Comparison of ENCODE assay signal across 2 cellular contexts in genomic region chr6:116766506-116767176, GRCh38.
TF ChIP-seq lines count a peak whose summit lies in the region.

No MANE protein-coding gene starts in this region.

TF ChIP-seq in IMR-90, 13 proteins besides CTCF, POLR2A, EP300 and RAD21:
- TF ChIP-seq, protein P1, sequence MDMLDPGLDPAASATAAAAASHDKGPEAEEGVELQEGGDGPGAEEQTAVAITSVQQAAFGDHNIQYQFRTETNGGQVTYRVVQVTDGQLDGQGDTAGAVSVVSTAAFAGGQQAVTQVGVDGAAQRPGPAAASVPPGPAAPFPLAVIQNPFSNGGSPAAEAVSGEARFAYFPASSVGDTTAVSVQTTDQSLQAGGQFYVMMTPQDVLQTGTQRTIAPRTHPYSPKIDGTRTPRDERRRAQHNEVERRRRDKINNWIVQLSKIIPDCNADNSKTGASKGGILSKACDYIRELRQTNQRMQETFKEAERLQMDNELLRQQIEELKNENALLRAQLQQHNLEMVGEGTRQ (IDR thresholded peaks at IDR 0.05; ENCODE audit: low read depth, low read length) = no peak
- peak; percentile 67 for TF ChIP-seq CEBPB (IDR thresholded peaks at IDR 0.05; ENCODE audit: low read depth, low read length)

TF ChIP-seq in K562, 482 proteins besides CTCF, POLR2A, EP300 and RAD21 (continues in another document):
- TF ChIP-seq FOXK2 (conservative IDR thresholded peaks at IDR 0.05 in 1 of 2, IDR thresholded peaks at IDR 0.05 in 1 of 2; ENCODE audit: low read depth in 2 of 2) (no peak), SMARCA4 (IDR thresholded peaks at IDR 0.05) (peak; percentile 35; the same call in 1 of the 2 replicates), PKNOX1 (IDR thresholded peaks at IDR 0.05) (peak; percentile 38), U2AF1 (optimal IDR thresholded peaks at IDR 0.05; ENCODE audit: low read depth, low read length) (no peak), ZNF584 (CRISPR knock-in tag; IDR thresholded peaks at IDR 0.05; ENCODE audit: low read depth) (no peak), KDM1A (IDR thresholded peaks at IDR 0.05) (peak; percentile 65 to 74), PHF8 (IDR thresholded peaks at IDR 0.05; ENCODE audit: borderline replicate concordance, low read length) (no peak), CREB1 (IDR thresholded peaks at IDR 0.05) (no peak), CREB1 (CRISPR knock-in tag; IDR thresholded peaks at IDR 0.05) (no peak), MEF2D (tag; conservative IDR thresholded peaks at IDR 0.05; ENCODE audit: low read depth) (no peak), ZNF263 (CRISPR knock-in tag; IDR thresholded peaks at IDR 0.05; ENCODE audit: borderline replicate concordance) (no peak), ILK (tag; IDR thresholded peaks at IDR 0.05; ENCODE audit: borderline replicate concordance, low read depth) (no peak), RFX1 (IDR thresholded peaks at IDR 0.05) (no peak), POLR2AphosphoS5 (IDR thresholded peaks at IDR 0.05; ENCODE audit: control insufficient read depth, insufficient read depth, low read depth, low read length) (peak; percentile 66; the same call in 1 of the 2 replicates), TAL1 (IDR thresholded peaks at IDR 0.05) (peak; percentile 66; the same call in 1 of the 2 replicates), FOXA3 (CRISPR knock-in tag; conservative IDR thresholded peaks at IDR 0.05 in 1 of 2, IDR thresholded peaks at IDR 0.05 in 1 of 2) (no peak), STAT5A (IDR thresholded peaks at IDR 0.05; ENCODE audit: borderline replicate concordance, low read length) (peak; percentile 35; the same call in 1 of the 2 replicates), NFIC (IDR thresholded peaks at IDR 0.05) (peak; percentile 48), ZNF707 (CRISPR knock-in tag; conservative IDR thresholded peaks at IDR 0.05) (no peak), FOXM1 (IDR thresholded peaks at IDR 0.05; ENCODE audit: low read depth) (peak; percentile 39; the same call in 1 of the 2 replicates), FOXM1 (CRISPR knock-in tag; IDR thresholded peaks at IDR 0.05; ENCODE audit: low read depth) (no peak), CEBPB (tag; IDR thresholded peaks at IDR 0.05) (peak; percentile 85), PYGO2 (tag; IDR thresholded peaks at IDR 0.05) (no peak), PCBP2 (IDR thresholded peaks at IDR 0.05; ENCODE audit: low read depth, low read length, poor library complexity, severe bottlenecking) (no peak), ZNF586 (CRISPR knock-in tag; conservative IDR thresholded peaks at IDR 0.05) (no peak), STAG1 (CRISPR knock-in tag; IDR thresholded peaks at IDR 0.05; ENCODE audit: borderline replicate concordance) (no peak), HMBOX1 (IDR thresholded peaks at IDR 0.05) (peak; percentile 45; the same call in 1 of the 2 replicates), ZNF561 (CRISPR knock-in tag; conservative IDR thresholded peaks at IDR 0.05) (no peak), CBFA2T3 (IDR thresholded peaks at IDR 0.05) (peak; percentile 90), ZNF253 (CRISPR knock-in tag; conservative IDR thresholded peaks at IDR 0.05) (no peak), SNIP1 (IDR thresholded peaks at IDR 0.05; ENCODE audit: low read depth) (no peak), TCF7L2 (IDR thresholded peaks at IDR 0.05; ENCODE audit: low read depth, low read length) (no peak), PTRF (tag; IDR thresholded peaks at IDR 0.05) (no peak), NFIX (CRISPR knock-in tag; IDR thresholded peaks at IDR 0.05; ENCODE audit: low read depth) (no peak), MEIS2 (IDR thresholded peaks at IDR 0.05; ENCODE audit: partially characterized antibody) (peak; percentile 33), BRCA1 (IDR thresholded peaks at IDR 0.05) (no peak), BRCA1 (CRISPR knock-in tag; IDR thresholded peaks at IDR 0.05) (no peak)
- TF ChIP-seq, protein P2, sequence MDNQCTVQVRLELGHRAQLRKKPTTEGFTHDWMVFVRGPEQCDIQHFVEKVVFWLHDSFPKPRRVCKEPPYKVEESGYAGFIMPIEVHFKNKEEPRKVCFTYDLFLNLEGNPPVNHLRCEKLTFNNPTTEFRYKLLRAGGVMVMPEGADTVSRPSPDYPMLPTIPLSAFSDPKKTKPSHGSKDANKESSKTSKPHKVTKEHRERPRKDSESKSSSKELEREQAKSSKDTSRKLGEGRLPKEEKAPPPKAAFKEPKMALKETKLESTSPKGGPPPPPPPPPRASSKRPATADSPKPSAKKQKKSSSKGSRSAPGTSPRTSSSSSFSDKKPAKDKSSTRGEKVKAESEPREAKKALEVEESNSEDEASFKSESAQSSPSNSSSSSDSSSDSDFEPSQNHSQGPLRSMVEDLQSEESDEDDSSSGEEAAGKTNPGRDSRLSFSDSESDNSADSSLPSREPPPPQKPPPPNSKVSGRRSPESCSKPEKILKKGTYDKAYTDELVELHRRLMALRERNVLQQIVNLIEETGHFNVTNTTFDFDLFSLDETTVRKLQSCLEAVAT (IDR thresholded peaks at IDR 0.05) = peak in 1 of 2 experiments; percentile 93; a peak in 2 of 4 replicates
- TF ChIP-seq, protein P3, sequence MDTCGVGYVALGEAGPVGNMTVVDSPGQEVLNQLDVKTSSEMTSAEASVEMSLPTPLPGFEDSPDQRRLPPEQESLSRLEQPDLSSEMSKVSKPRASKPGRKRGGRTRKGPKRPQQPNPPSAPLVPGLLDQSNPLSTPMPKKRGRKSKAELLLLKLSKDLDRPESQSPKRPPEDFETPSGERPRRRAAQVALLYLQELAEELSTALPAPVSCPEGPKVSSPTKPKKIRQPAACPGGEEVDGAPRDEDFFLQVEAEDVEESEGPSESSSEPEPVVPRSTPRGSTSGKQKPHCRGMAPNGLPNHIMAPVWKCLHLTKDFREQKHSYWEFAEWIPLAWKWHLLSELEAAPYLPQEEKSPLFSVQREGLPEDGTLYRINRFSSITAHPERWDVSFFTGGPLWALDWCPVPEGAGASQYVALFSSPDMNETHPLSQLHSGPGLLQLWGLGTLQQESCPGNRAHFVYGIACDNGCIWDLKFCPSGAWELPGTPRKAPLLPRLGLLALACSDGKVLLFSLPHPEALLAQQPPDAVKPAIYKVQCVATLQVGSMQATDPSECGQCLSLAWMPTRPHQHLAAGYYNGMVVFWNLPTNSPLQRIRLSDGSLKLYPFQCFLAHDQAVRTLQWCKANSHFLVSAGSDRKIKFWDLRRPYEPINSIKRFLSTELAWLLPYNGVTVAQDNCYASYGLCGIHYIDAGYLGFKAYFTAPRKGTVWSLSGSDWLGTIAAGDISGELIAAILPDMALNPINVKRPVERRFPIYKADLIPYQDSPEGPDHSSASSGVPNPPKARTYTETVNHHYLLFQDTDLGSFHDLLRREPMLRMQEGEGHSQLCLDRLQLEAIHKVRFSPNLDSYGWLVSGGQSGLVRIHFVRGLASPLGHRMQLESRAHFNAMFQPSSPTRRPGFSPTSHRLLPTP (IDR thresholded peaks at IDR 0.05; ENCODE audit: borderline replicate concordance, extremely low read depth, insufficient read length) = no peak
- TF ChIP-seq, protein P4, sequence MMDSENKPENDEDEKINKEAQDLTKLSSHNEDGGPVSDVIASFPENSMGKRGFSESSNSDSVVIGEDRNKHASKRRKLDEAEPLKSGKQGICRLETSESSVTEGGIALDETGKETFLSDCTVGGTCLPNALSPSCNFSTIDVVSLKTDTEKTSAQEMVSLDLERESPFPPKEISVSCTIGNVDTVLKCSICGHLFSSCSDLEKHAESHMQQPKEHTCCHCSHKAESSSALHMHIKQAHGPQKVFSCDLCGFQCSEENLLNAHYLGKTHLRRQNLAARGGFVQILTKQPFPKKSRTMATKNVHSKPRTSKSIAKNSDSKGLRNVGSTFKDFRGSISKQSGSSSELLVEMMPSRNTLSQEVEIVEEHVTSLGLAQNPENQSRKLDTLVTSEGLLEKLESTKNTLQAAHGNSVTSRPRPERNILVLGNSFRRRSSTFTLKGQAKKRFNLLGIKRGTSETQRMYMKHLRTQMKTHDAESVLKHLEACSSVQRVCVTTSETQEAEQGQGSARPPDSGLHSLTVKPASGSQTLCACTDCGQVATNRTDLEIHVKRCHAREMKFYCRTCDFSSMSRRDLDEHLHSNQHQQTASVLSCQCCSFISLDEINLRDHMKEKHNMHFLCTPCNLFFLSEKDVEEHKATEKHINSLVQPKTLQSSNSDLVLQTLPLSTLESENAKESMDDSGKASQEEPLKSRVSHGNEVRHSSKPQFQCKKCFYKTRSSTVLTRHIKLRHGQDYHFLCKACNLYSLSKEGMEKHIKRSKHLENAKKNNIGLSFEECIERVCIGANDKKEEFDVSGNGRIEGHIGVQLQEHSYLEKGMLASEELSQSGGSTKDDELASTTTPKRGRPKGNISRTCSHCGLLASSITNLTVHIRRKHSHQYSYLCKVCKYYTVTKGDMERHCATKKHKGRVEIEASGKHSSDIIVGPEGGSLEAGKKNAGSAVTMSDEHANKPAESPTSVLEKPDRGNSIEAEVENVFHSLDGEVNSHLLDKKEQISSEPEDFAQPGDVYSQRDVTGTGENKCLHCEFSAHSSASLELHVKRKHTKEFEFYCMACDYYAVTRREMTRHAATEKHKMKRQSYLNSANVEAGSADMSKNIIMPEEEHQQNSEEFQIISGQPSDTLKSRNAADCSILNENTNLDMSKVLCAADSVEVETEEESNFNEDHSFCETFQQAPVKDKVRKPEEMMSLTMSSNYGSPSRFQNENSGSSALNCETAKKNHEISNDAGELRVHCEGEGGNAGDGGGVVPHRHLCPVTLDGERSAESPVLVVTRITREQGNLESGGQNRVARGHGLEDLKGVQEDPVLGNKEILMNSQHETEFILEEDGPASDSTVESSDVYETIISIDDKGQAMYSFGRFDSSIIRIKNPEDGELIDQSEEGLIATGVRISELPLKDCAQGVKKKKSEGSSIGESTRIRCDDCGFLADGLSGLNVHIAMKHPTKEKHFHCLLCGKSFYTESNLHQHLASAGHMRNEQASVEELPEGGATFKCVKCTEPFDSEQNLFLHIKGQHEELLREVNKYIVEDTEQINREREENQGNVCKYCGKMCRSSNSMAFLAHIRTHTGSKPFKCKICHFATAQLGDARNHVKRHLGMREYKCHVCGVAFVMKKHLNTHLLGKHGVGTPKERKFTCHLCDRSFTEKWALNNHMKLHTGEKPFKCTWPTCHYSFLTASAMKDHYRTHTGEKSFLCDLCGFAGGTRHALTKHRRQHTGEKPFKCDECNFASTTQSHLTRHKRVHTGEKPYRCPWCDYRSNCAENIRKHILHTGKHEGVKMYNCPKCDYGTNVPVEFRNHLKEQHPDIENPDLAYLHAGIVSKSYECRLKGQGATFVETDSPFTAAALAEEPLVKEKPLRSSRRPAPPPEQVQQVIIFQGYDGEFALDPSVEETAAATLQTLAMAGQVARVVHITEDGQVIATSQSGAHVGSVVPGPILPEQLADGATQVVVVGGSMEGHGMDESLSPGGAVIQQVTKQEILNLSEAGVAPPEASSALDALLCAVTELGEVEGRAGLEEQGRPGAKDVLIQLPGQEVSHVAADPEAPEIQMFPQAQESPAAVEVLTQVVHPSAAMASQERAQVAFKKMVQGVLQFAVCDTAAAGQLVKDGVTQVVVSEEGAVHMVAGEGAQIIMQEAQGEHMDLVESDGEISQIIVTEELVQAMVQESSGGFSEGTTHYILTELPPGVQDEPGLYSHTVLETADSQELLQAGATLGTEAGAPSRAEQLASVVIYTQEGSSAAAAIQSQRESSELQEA (IDR thresholded peaks at IDR 0.05; ENCODE audit: low read depth) = no peak
- TF ChIP-seq, protein P5, sequence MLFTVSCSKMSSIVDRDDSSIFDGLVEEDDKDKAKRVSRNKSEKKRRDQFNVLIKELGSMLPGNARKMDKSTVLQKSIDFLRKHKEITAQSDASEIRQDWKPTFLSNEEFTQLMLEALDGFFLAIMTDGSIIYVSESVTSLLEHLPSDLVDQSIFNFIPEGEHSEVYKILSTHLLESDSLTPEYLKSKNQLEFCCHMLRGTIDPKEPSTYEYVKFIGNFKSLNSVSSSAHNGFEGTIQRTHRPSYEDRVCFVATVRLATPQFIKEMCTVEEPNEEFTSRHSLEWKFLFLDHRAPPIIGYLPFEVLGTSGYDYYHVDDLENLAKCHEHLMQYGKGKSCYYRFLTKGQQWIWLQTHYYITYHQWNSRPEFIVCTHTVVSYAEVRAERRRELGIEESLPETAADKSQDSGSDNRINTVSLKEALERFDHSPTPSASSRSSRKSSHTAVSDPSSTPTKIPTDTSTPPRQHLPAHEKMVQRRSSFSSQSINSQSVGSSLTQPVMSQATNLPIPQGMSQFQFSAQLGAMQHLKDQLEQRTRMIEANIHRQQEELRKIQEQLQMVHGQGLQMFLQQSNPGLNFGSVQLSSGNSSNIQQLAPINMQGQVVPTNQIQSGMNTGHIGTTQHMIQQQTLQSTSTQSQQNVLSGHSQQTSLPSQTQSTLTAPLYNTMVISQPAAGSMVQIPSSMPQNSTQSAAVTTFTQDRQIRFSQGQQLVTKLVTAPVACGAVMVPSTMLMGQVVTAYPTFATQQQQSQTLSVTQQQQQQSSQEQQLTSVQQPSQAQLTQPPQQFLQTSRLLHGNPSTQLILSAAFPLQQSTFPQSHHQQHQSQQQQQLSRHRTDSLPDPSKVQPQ (CRISPR knock-in tag; IDR thresholded peaks at IDR 0.05; ENCODE audit: borderline replicate concordance) = no peak
- TF ChIP-seq, protein P6, sequence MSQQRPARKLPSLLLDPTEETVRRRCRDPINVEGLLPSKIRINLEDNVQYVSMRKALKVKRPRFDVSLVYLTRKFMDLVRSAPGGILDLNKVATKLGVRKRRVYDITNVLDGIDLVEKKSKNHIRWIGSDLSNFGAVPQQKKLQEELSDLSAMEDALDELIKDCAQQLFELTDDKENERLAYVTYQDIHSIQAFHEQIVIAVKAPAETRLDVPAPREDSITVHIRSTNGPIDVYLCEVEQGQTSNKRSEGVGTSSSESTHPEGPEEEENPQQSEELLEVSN (IDR thresholded peaks at IDR 0.05; ENCODE audit: borderline replicate concordance in 1 of 2, extremely low read depth in 1 of 2, insufficient read depth in 1 of 2, insufficient read length in 1 of 2, low read depth in 1 of 2, low read length in 1 of 2, poor library complexity in 1 of 2, severe bottlenecking in 1 of 2) = peak in 1 of 2 experiments; percentile 53
- TF ChIP-seq, protein P7, sequence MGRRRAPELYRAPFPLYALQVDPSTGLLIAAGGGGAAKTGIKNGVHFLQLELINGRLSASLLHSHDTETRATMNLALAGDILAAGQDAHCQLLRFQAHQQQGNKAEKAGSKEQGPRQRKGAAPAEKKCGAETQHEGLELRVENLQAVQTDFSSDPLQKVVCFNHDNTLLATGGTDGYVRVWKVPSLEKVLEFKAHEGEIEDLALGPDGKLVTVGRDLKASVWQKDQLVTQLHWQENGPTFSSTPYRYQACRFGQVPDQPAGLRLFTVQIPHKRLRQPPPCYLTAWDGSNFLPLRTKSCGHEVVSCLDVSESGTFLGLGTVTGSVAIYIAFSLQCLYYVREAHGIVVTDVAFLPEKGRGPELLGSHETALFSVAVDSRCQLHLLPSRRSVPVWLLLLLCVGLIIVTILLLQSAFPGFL (CRISPR knock-in tag; IDR thresholded peaks at IDR 0.05) = no peak
